9 cellular contexts compared by ENCODE assay signal in the genomic region with DNA sequence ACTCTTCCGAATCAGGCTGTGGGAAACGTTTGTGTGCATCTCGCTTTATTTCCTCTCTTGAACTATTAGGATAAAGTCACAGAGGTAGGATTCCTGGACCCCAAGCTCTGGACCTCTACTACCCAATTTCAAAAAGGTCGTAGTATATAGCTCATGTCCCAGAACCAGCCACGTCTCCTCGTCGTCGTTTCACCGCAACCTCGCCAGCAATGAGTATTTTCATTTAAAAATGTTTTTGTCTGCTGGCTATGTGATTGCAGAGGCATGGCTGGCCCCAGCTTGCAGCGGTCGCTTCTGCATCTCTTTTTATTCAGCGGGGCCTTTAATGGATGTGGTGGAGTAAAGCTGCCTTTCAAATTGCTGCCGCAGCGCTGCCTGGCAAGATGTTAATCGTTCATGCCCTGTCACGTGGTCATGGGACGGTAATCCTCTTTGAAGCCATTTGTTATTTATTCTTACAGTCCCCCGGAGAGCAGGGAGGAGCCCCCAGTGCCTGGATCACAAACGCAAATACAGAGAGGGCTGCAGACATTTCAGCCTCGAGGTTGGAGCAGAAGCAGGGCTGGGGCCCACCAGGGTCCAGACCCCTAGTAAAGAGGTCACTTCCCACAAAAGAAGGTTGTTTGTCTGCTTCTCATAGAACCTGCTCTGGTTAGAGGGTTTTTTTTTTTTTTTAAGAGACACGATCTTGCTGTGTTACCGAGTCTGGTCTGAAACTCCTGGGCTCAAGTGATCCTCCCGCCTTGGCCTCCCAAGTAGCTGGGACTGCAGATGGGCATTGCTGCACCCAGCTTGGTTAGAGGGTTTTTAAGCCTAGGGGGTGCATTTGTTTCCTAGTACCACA. TPM values are rescaled to one million over a fixed set of nuclear protein-coding genes. Genes with fewer than 3 reads are reported as not detected.
DNase-seq lines count a peak whose midpoint lies in the region; ATAC-seq and TF ChIP-seq lines count a peak whose summit lies in the region.
"Had no signal": no experiment of that assay in that cellular context is flagged by ENCODE, and none has a peak within 500 bp of the region (broad histone marks: within the 10 kb centered on the region; RNA-seq: fewer than 3 reads in every experiment).

No MANE protein-coding gene starts in this region.

- ATAC-seq in Right ventricle myocardium superior (ENCODE audit: poor library complexity) (no peak), sciatic nerve (no peak), GM21825 (IDR thresholded peaks at IDR 0.05; ENCODE audit: unreplicated experiment) (no peak), GM18517 (IDR thresholded peaks at IDR 0.05; ENCODE audit: unreplicated experiment) (no peak), GM18505 (IDR thresholded peaks at IDR 0.05; ENCODE audit: unreplicated experiment) (no peak)

- intact Hi-C loops in Right ventricle myocardium superior (cut with DNase I) (no loop called here), sciatic nerve (cut with DNase I) (no loop called here)

- DNase-seq in NCI-H1092 treated with DMSO at 0.1 percent for 48 hours (lab: John Stamatoyannopoulos, UW) (peak; percentile 96), NCI-H69 (lab: John Stamatoyannopoulos, UW) (peak; percentile 87), Right ventricle myocardium superior (peak; percentile 22), sciatic nerve (ENCODE audit: low spot score) (peak; percentile 18)
- DNase-seq: MV-4-11; stimulated activated naive CD8-positive, alpha-beta T cell treated with anti-CD3 and anti-CD28 coated beads, Interleukin-15, amount 100 ng/mL, for 72 hours had no signal

- no peak for TF ChIP-seq POLR2A in GM18505 (IDR thresholded peaks at IDR 0.05; ENCODE audit: borderline replicate concordance, extremely low read depth, insufficient read depth, insufficient read length)

RNA-seq across cellular contexts. Expression of gene NPHP4, which starts 11.6 kb away (rescaled TPM):
- 4.3 TPM for total RNA-seq in Right ventricle myocardium superior
- total RNA-seq in sciatic nerve = 18.0 TPM

RNA-seq across cellular contexts. Expression of gene KCNAB2, which starts 41.9 kb away (rescaled TPM):
- 21.2 TPM for total RNA-seq in Right ventricle myocardium superior
- total RNA-seq in sciatic nerve = 20.1 TPM

Comparison
In these comparisons a context has a peak if more than half of its experiments do, and no peak if none do; other contexts are left out.
1. DNase-seq: peak in every context shown above with its lines; median percentile 96 in NCI-H1092 treated with DMSO at 0.1 percent for 48 hours; 87 in NCI-H69; 22 in Right ventricle myocardium superior; 18 in sciatic nerve.